Comparison of ENCODE assay signal across 8 cellular contexts in the genomic region with DNA sequence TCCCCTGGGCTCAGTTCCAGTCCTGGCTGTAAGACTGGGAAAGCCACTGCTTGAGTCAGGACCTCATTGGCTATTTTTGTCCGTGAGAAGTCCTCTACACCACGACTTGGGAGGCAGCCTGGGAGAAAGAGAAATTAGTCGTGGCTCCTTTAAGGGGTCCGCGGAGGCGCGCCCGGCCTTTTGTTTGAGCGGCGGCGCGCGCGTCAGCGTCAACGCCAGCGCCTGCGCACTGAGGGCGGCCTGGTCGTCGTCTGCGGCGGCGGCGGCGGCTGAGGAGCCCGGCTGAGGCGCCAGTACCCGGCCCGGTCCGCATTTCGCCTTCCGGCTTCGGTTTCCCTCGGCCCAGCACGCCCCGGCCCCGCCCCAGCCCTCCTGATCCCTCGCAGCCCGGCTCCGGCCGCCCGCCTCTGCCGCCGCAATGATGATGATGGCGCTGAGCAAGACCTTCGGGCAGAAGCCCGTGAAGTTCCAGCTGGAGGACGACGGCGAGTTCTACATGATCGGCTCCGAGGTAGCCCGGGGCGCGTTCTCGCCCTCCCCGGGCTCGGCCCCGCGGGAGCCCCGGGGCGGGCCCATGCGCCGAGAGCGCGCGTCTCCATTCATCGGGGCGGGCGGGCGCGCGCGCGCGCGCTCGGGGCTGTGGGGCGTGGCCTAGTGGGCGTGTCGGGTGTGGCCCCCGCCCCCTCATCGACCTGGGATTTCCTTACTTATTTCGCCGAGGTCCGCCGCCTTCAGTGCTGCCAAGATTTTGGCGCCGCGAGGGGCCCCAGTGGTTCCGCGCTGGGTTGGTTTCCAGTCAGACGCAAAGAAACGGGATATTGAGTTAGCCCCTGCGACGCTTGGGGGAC. TPM values are rescaled to one million over a fixed set of nuclear protein-coding genes. Genes with fewer than 3 reads are reported as not detected.
DNase-seq lines count a peak whose midpoint lies in the region; ATAC-seq and TF ChIP-seq lines count a peak whose summit lies in the region.

TSS of gene SMARCB1 (plus strand) at position 215 of the 848 bp plus-strand sequence. CDS start at position 419, 204 bp downstream.

- peak within 1 kb of the TSS; percentile 100 for H3K27ac ChIP-seq in A673 (ENCODE audit: low read depth, low read length, poor library complexity, severe bottlenecking)

- POLR2A ChIA-PET in A673 (lab: Charles Lee; ENCODE audit: low non-redundant PET): interaction anchor here (0.6 kb wide), 1 partner anchor 70 kb away, joined by 3 read pairs; no protein-coding TSS in a partner anchor

- intact Hi-C loops in A673 (cut with micrococcal nuclease; ENCODE audit: unreplicated experiment): no loop called here

- DNase-seq in A673 (ENCODE audit: low spot score) (peak; percentile 94), NCI-H345 treated with DMSO at 0.1 percent for 48 hours (lab: John Stamatoyannopoulos, UW; ENCODE audit: unreplicated experiment) (peak; percentile 87), cerebellum (ENCODE audit: low spot score) (peak; percentile 92), kidney glomerular epithelial cell (lab: John Stamatoyannopoulos, UW) (peak; percentile 70)
- DNase-seq in activated CD4-positive, alpha-beta T cell treated with anti-CD3 and anti-CD28 coated beads for 1 hour: peak; percentile 87
- DNase-seq in stimulated activated CD4-positive, alpha-beta T cell treated with anti-CD3 and anti-CD28 coated beads, Interleukin-15, amount 100 ng/mL, for 24 hours: peak; percentile 91

- H3K9me3 ChIP-seq in A673 (ENCODE audit: low read depth, low read length, poor library complexity, severe bottlenecking): no peaks in the 10 kb centered on the region

- H3K36me3 ChIP-seq in A673 (ENCODE audit: insufficient read depth, low read length, poor library complexity, severe bottlenecking): peaks cover 7% of the 10 kb centered on the region

- no TSS peak for BruUV-seq in A673 (replicated peaks; lab: Mats Ljungman, UMichigan)

- no peaks in the 10 kb centered on the region for H3K27me3 ChIP-seq in A673 (replicated peaks; ENCODE audit: insufficient read depth, low read depth, low read length, poor library complexity)

- H3K4me1 ChIP-seq in A673 (ENCODE audit: insufficient read depth, low read length, poor library complexity, severe bottlenecking): peaks cover 11% of the 10 kb centered on the region

- CTCF ChIA-PET in A673 (lab: Charles Lee): no interaction called here

- no peak for TF ChIP-seq CTCF in A673 (conservative IDR thresholded peaks at IDR 0.05; ENCODE audit: low read depth, low read length)

- H3K4me3 ChIP-seq in A673 (ENCODE audit: low read depth, low read length, poor library complexity, severe bottlenecking): peak within 1 kb of the TSS; percentile 92

- ATAC-seq in GM18867 (IDR thresholded peaks at IDR 0.05; ENCODE audit: unreplicated experiment) (peak; percentile 70), HG03103 (IDR thresholded peaks at IDR 0.05; ENCODE audit: low read depth, unreplicated experiment) (peak; percentile 71)

RNA-seq across cellular contexts. Expression of gene SMARCB1, which starts in this region (rescaled TPM):
- total RNA-seq in A673 (2021) (172 and 176 TPM in 2 replicates), cerebellum (36.8 TPM)

Comparison
In these comparisons a context has a peak if more than half of its experiments do, and no peak if none do; other contexts are left out.
1. Peak in every context shown above with its lines: DNase-seq, ATAC-seq, H3K4me3 ChIP-seq and H3K27ac ChIP-seq.